ENCODE assay signal across 24 cellular contexts in genomic region chr5:98964621-98965020, GRCh38.
"Had no signal": no experiment of that assay in that cellular context is flagged by ENCODE, and none has a peak within 500 bp of the region (broad histone marks: within the 10 kb centered on the region; RNA-seq: fewer than 3 reads in every experiment).

No MANE protein-coding gene starts in this region.

- H3K9me3 Mint-ChIP-seq: stimulated activated effector memory CD8-positive, alpha-beta T cell treated with anti-CD3 and anti-CD28 coated beads, Interleukin-12 subunit alpha, Interleukin-12 subunit beta, amount 100 ng/mL, for 72 hours; stimulated activated naive CD8-positive, alpha-beta T cell treated with anti-CD3 and anti-CD28 coated beads, Interleukin-15, Interleukin-2, amounts not matched to agents 100 ng/mL and 50 ng/mL, for 24 hours had no signal

- H3K9me3 ChIP-seq: ovary, prostate gland, suprapubic skin, thoracic aorta, uterus had no signal

- DNase-seq: islet precursor cell; left ventricle myocardium inferior; mesendoderm; naive B cell; natural killer cell; ovary; retina; right cardiac atrium; sigmoid colon; small intestine; spleen; stimulated activated CD4-positive, alpha-beta T cell treated with anti-CD3 and anti-CD28 coated beads, Interleukin-4, amount 100 ng/mL, for 24 hours; stimulated activated naive CD4-positive, alpha-beta T cell; tibial artery; trophoblast cell; uterus had no signal

- H3K36me3 Mint-ChIP-seq: naive B cell; stimulated activated effector memory CD8-positive, alpha-beta T cell treated with anti-CD3 and anti-CD28 coated beads, Interleukin-12 subunit alpha, Interleukin-12 subunit beta, amount 100 ng/mL, for 72 hours had no signal

- H3K27ac Mint-ChIP-seq: mesothelial cell of epicardium; natural killer cell; stimulated activated naive CD8-positive, alpha-beta T cell treated with anti-CD3 and anti-CD28 coated beads, Interleukin-15, Interleukin-2, amounts not matched to agents 100 ng/mL and 50 ng/mL, for 24 hours had no signal

- H3K27me3 ChIP-seq: hepatocyte, ovary, sigmoid colon, spleen, suprapubic skin, tibial artery, uterus had no signal

- H3K27me3 Mint-ChIP-seq: naive B cell; stimulated activated naive CD8-positive, alpha-beta T cell treated with anti-CD3 and anti-CD28 coated beads, Interleukin-15, Interleukin-2, amounts not matched to agents 100 ng/mL and 50 ng/mL, for 24 hours had no signal

- H3K4me3 Mint-ChIP-seq: mesothelial cell of epicardium; naive B cell; natural killer cell; stimulated activated effector memory CD8-positive, alpha-beta T cell treated with anti-CD3 and anti-CD28 coated beads, Interleukin-12 subunit alpha, Interleukin-12 subunit beta, amount 100 ng/mL, for 72 hours; stimulated activated naive CD8-positive, alpha-beta T cell treated with anti-CD3 and anti-CD28 coated beads, Interleukin-15, Interleukin-2, amounts not matched to agents 100 ng/mL and 50 ng/mL, for 24 hours had no signal

- H3K4me1 Mint-ChIP-seq: mesothelial cell of epicardium had no signal

- H3K4me3 ChIP-seq: hepatocyte, left ventricle myocardium inferior, lung, ovary, prostate gland, sigmoid colon, spleen, suprapubic skin, thoracic aorta, tibial artery, uterus had no signal

- H3K4me1 ChIP-seq: left ventricle myocardium inferior, prostate gland, sigmoid colon, spleen, suprapubic skin, tibial artery, uterus had no signal

- ATAC-seq: right cardiac atrium; stimulated activated effector memory CD8-positive, alpha-beta T cell treated with anti-CD3 and anti-CD28 coated beads, Interleukin-12 subunit alpha, Interleukin-12 subunit beta, amount 100 ng/mL, for 72 hours had no signal

- H3K27ac ChIP-seq: hepatocyte, left ventricle myocardium inferior, ovary, prostate gland, sigmoid colon, suprapubic skin, thoracic aorta, tibial artery, uterus had no signal

- H3K36me3 ChIP-seq: left ventricle myocardium inferior, ovary, prostate gland, sigmoid colon, spleen, suprapubic skin, thoracic aorta, tibial artery, uterus had no signal
